ENCODE assay signal across 11 cellular contexts in the genomic region with DNA sequence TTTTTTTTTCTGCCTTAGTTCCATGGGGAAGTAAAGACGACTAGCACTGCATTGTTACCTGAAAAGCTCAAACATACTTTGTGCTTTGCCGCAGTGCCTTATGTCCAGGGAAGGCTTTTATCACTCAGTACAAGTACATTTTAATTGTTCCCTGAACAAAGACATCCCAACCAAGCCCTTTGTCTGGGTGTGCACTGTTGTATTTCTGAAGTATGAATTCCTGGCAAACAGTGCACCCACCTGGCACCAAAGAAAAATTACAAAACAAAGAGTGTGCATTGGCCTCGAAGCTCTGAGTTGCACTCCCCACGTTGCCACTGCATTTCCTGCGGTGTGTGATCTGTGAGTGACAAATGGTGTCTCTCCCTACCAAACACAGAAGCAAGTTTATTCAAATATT.
A peak's percentile ranks its signal among the peaks of the same experiment; 100 is the strongest.
DNase-seq lines count a peak whose midpoint lies in the region; ATAC-seq and TF ChIP-seq lines count a peak whose summit lies in the region.
"Had no signal": no experiment of that assay in that cellular context is flagged by ENCODE, and none has a peak within 500 bp of the region (broad histone marks: within the 10 kb centered on the region; RNA-seq: fewer than 3 reads in every experiment).

No MANE protein-coding gene starts in this region.

- H3K27me3 ChIP-seq in SK-N-SH (ENCODE audit: insufficient read depth) (no peaks in the 10 kb centered on the region), prostate gland (replicated peaks; ENCODE audit: insufficient read depth) (no peaks in the 10 kb centered on the region)
- H3K27me3 ChIP-seq: vagina had no signal

- TF ChIP-seq RAD21 in SK-N-SH (IDR thresholded peaks at IDR 0.05; ENCODE audit: low read length) = peak; percentile 85

- H3K4me1 ChIP-seq in SK-N-SH (ENCODE audit: control insufficient read depth in 1 of 2, insufficient read depth in 2 of 2, low read depth in 1 of 2, low read length in 1 of 2) (no peaks in the 10 kb centered on the region; a peak in 1 of 4 replicates), prostate gland (replicated peaks) (no peaks in the 10 kb centered on the region)
- H3K4me1 ChIP-seq: vagina had no signal

- no peaks in the 10 kb centered on the region for H3K36me3 ChIP-seq in SK-N-SH (replicated peaks in 1 of 2; ENCODE audit: control insufficient read depth in 1 of 2, insufficient read depth in 2 of 2, low read length in 1 of 2)
- no peaks in the 10 kb centered on the region for H3K36me3 ChIP-seq in prostate gland
- H3K36me3 ChIP-seq: vagina had no signal

- TF ChIP-seq POLR2A in prostate gland (IDR thresholded peaks at IDR 0.05) = no peak

- WGBS in SK-N-SH (ENCODE audit: low lambda C conversion rate) = 63% methylated on average over 5 of the region's 5 CpGs
- 28% methylated on average over 5 of the region's 5 CpGs for WGBS in prostate gland

- no peak overlapping the region; the same call in 1 of the 2 replicates for H2AFZ ChIP-seq in SK-N-SH (ENCODE audit: low read depth)

- no peaks in the 10 kb centered on the region for H3F3A ChIP-seq in SK-N-SH (replicated peaks; ENCODE audit: insufficient read depth)

- H3K9me3 ChIP-seq in SK-N-SH (no peaks in the 10 kb centered on the region), prostate gland (no peaks in the 10 kb centered on the region)
- H3K9me3 ChIP-seq: vagina had no signal

- intact Hi-C loops in prostate gland (cut with DNase I) = no loop called here

- DNase-seq in DMS 273 treated with DMSO at 0.1 percent for 48 hours (lab: John Stamatoyannopoulos, UW) = peak; percentile 18
- DNase-seq in NCI-H2029 (lab: John Stamatoyannopoulos, UW) = peak; percentile 8
- DNase-seq in SK-N-SH = peak; percentile 1
- DNase-seq in kidney glomerular epithelial cell (lab: John Stamatoyannopoulos, UW) = peak; percentile 48
- DNase-seq in prostate gland (ENCODE audit: low spot score) = no peak
- no peak for DNase-seq in cerebellar nuclear complex (lab: John Stamatoyannopoulos, UW)
- DNase-seq: activated T-cell treated with anti-CD3 and anti-CD28 coated beads, Interleukin-2, amount 50 U/mL, for 1 hour; effector memory CD8-positive, alpha-beta T cell had no signal

- POLR2A ChIA-PET in SK-N-SH (lab: Yijun Ruan, JAX) = no interaction called here

- TF ChIP-seq EP300 in SK-N-SH (IDR thresholded peaks at IDR 0.05; ENCODE audit: borderline replicate concordance in 1 of 2, low read depth in 1 of 2, low read length in 1 of 2) = no peak

- H3K4me3 ChIP-seq in SK-N-SH (ENCODE audit: low read depth in 2 of 2, low read length in 1 of 2) = no peak overlapping the region
- no peak overlapping the region for H3K4me3 ChIP-seq in prostate gland
- H3K4me3 ChIP-seq: vagina had no signal

- CTCF ChIA-PET in SK-N-SH (lab: Yijun Ruan, JAX) = interaction anchor here (0.6 to 1.3 kb wide), 8 partner anchors 25 to 1084 kb away, joined by 3 to 5 read pairs (median 3); no protein-coding TSS in a partner anchor

- H3K27ac ChIP-seq in SK-N-SH (ENCODE audit: low read depth in 2 of 2, low read length in 1 of 2) (no peak overlapping the region), prostate gland (no peak overlapping the region)
- H3K27ac ChIP-seq: vagina had no signal

- H3K9ac ChIP-seq in SK-N-SH = no peak overlapping the region

- H3K9me2 ChIP-seq in SK-N-SH = no peaks in the 10 kb centered on the region

- H4K20me1 ChIP-seq in SK-N-SH (ENCODE audit: insufficient read depth) = no peaks in the 10 kb centered on the region

- no peak overlapping the region for H3K4me2 ChIP-seq in SK-N-SH

- no peaks in the 10 kb centered on the region for H3K79me2 ChIP-seq in SK-N-SH (ENCODE audit: insufficient read depth)

- TF ChIP-seq CTCF in SK-N-SH (IDR thresholded peaks at IDR 0.05) (peak; percentile 56), prostate gland (IDR thresholded peaks at IDR 0.05) (no peak)

- no peak for ATAC-seq in HG02970 (IDR thresholded peaks at IDR 0.05; ENCODE audit: low FRiP score, unreplicated experiment)
- no peak for ATAC-seq in HG03378 (IDR thresholded peaks at IDR 0.05; ENCODE audit: unreplicated experiment)
- ATAC-seq: effector memory CD8-positive, alpha-beta T cell had no signal

TF ChIP-seq in SK-N-SH, 30 proteins besides CTCF, POLR2A, EP300 and RAD21:
- TF ChIP-seq SMC3 (IDR thresholded peaks at IDR 0.05; ENCODE audit: low read depth, low read length) = peak; percentile 69
- no peak for TF ChIP-seq MAX (IDR thresholded peaks at IDR 0.05; ENCODE audit: low read depth)

Comparison
In these comparisons a context has a peak if more than half of its experiments do, and no peak if none do; other contexts are left out.
1. DNase-seq: peak in DMS 273 treated with DMSO at 0.1 percent for 48 hours (single experiment), NCI-H2029 (single experiment), SK-N-SH (single experiment) and kidney glomerular epithelial cell (single experiment); none in prostate gland (single experiment) and cerebellar nuclear complex (0 of 2).